In the genomic region with DNA sequence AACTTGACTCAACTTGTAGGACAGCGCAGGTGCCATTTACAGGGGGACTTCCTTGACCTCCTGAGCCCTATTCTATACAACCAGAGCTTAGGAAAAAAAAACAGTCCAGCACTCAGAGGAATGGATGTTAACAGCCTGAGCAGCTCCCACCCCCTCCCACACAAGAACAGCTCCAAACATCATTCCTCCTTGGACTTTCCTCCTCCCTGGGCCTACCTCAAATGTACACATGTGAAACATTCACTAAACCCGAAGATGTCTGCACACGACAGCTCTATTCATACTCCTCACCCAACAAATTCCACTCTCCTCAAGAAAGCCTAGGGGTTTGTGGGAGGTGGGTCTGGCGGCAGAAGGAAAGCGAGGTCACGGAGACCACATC, we compare ENCODE assay signal across 8 cellular contexts. TPM values are rescaled to one million over a fixed set of nuclear protein-coding genes. Genes with fewer than 3 reads are reported as not detected.
DNase-seq lines count a peak whose midpoint lies in the region; ATAC-seq, FAIRE-seq and TF ChIP-seq lines count a peak whose summit lies in the region.

No MANE protein-coding gene starts in this region.

- FAIRE-seq in small intestine (lab: Jason Lieb, UNC): no peak

- peak overlapping the region; percentile 90 for H2AFZ ChIP-seq in hepatocyte

- H3K9me3 ChIP-seq in hepatocyte (ENCODE audit: low read depth) (no peaks in the 10 kb centered on the region), small intestine (ENCODE audit: control insufficient read depth, low read depth) (no peaks in the 10 kb centered on the region)

- H3K4me2 ChIP-seq in hepatocyte: peak overlapping the region; percentile 91

- CTCF ChIA-PET in activated B cell treated with CpG ODN at 0.5 μM for 24 hours (lab: Charles Lee): interaction anchor here (1.7 to 3.4 kb wide), 3 partner anchors 10 to 61 kb away, joined by 12 to 35 read pairs (median 16); no protein-coding TSS in a partner anchor

- no peaks in the 10 kb centered on the region for H3K9me3 Mint-ChIP-seq in activated B cell treated with CpG ODN at 0.5 μM for 24 hours

- H3K4me3 Mint-ChIP-seq in activated B cell treated with CpG ODN at 0.5 μM for 24 hours: peak overlapping the region; percentile 85

- no peak for TF ChIP-seq CTCF in activated B cell treated with CpG ODN at 0.5 μM for 24 hours (IDR thresholded peaks at IDR 0.05)
- no peak for TF ChIP-seq CTCF in hepatocyte (IDR thresholded peaks at IDR 0.05; ENCODE audit: poor library complexity)

- peak; percentile 47 for DNase-seq in H7
- DNase-seq in activated B cell treated with CpG ODN at 0.5 μM for 24 hours: no peak
- DNase-seq in hepatocyte (ENCODE audit: low spot score): no peak
- DNase-seq in small intestine: no peak
- DNase-seq in GM19238 (ENCODE audit: insufficient read length, low spot score): no peak
- no peak for DNase-seq in EL
- DNase-seq in COLO668 (lab: John Stamatoyannopoulos, UW; ENCODE audit: unreplicated experiment): no peak
- no peak for DNase-seq in OCI-M2 (lab: John Stamatoyannopoulos, UW; ENCODE audit: unreplicated experiment)

- H3K27me3 ChIP-seq in H7 (ENCODE audit: control insufficient read depth, insufficient read depth, low read length) (no peaks in the 10 kb centered on the region), hepatocyte (no peaks in the 10 kb centered on the region), small intestine (ENCODE audit: control insufficient read depth in 2 of 2, insufficient read depth in 2 of 2, low read length in 2 of 2) (no peaks in the 10 kb centered on the region)

- H3K79me2 ChIP-seq in hepatocyte: peaks cover 42% of the 10 kb centered on the region

- H3K4me1 ChIP-seq in hepatocyte (ENCODE audit: insufficient read depth) (peaks cover 24% of the 10 kb centered on the region), small intestine (ENCODE audit: control insufficient read depth in 2 of 2, insufficient read depth in 1 of 2, low read depth in 1 of 2, low read length in 1 of 2) (peaks cover 2 to 6% of the 10 kb centered on the region in 2 donors)

- peaks cover 46% of the 10 kb centered on the region for H3K4me1 Mint-ChIP-seq in activated B cell treated with CpG ODN at 0.5 μM for 24 hours

- ATAC-seq in activated B cell treated with CpG ODN at 0.5 μM for 24 hours (ENCODE audit: low read depth): no peak

- POLR2A ChIA-PET in activated B cell treated with CpG ODN at 0.5 μM for 24 hours (lab: Charles Lee): interaction anchor here (0.5 to 2.4 kb wide), 14 partner anchors 10 to 402 kb away, joined by 3 to 24 read pairs (median 5); a partner anchor contains a TSS

- H3K27ac Mint-ChIP-seq in activated B cell treated with CpG ODN at 0.5 μM for 24 hours: peak overlapping the region; percentile 82

- H3K27ac ChIP-seq in hepatocyte: peak overlapping the region; percentile 73
- H3K27ac ChIP-seq in small intestine (ENCODE audit: low read depth in 1 of 2, low read length in 1 of 2): peak overlapping the region in 1 of 2 donors; percentile 87

- no peaks in the 10 kb centered on the region for H3K9me2 ChIP-seq in hepatocyte (replicated peaks; ENCODE audit: insufficient read depth)

- no peaks in the 10 kb centered on the region for H3K27me3 Mint-ChIP-seq in activated B cell treated with CpG ODN at 0.5 μM for 24 hours

- H3K4me3 ChIP-seq in H7 (ENCODE audit: insufficient read depth, low read depth, low read length): peak overlapping the region; percentile 95
- peak overlapping the region; percentile 75 for H3K4me3 ChIP-seq in hepatocyte
- H3K4me3 ChIP-seq in small intestine (ENCODE audit: low read depth in 1 of 2, low read length in 2 of 2): peak overlapping the region; percentile 18 to 68

- 22% methylated on average over 6 of the region's 6 CpGs for WGBS in hepatocyte (ENCODE audit: low lambda C conversion rate, missing lambda C conversion rate)
- WGBS in small intestine, 3 donors: 14 to 18% (median 16%) methylated on average over 6 of the region's 6 CpGs

- peaks cover 35% of the 10 kb centered on the region for H3K36me3 Mint-ChIP-seq in activated B cell treated with CpG ODN at 0.5 μM for 24 hours (ENCODE audit: low read depth)

- peaks cover 10% of the 10 kb centered on the region for H4K20me1 ChIP-seq in hepatocyte (ENCODE audit: insufficient read depth, poor library complexity, severe bottlenecking)

- H3K36me3 ChIP-seq in H7 (replicated peaks; ENCODE audit: control insufficient read depth, insufficient read depth, low read length): peaks cover 12% of the 10 kb centered on the region
- H3K36me3 ChIP-seq in hepatocyte (replicated peaks; ENCODE audit: insufficient read depth, low read depth): no peaks in the 10 kb centered on the region
- peaks cover 2 to 8% of the 10 kb centered on the region in 2 donors for H3K36me3 ChIP-seq in small intestine (ENCODE audit: control insufficient read depth in 2 of 2, insufficient read depth in 2 of 2, low read length in 2 of 2)

- intact Hi-C loops in activated B cell treated with CpG ODN at 0.5 μM for 24 hours (cut with micrococcal nuclease): loop anchor here (1.0 to 10.0 kb wide), 3 partner anchors 20 to 361 kb away; a partner anchor contains a TSS

RNA-seq across cellular contexts. Expression of a gene that starts 0.5 kb away (rescaled TPM):
- 13.4 and 18.5 TPM in 2 replicates for total RNA-seq in H7 (2014; rRNA removed; shearing (Covaris generic))
- total RNA-seq in activated B cell treated with CpG ODN at 0.5 μM for 24 hours: 10.5 and 14.6 TPM in 2 replicates
- total RNA-seq in hepatocyte: 4.5 and 4.9 TPM in 2 replicates
- 4.3 and 6.7 TPM in 2 replicates for polyA plus RNA-seq in hepatocyte
- 1 to 10 TPM; 1.1 to 4.8 (median 1.6) TPM for polyA plus RNA-seq in small intestine

RNA-seq across cellular contexts. Expression of a gene that starts 6.0 kb away (rescaled TPM):
- 222 and 264 TPM in 2 replicates for total RNA-seq in H7 (2014; rRNA removed; shearing (Covaris generic))
- total RNA-seq in activated B cell treated with CpG ODN at 0.5 μM for 24 hours: 216 and 296 TPM in 2 replicates
- 345 and 381 TPM in 2 replicates for total RNA-seq in hepatocyte
- 503 and 581 TPM in 2 replicates for polyA plus RNA-seq in hepatocyte
- polyA plus RNA-seq in small intestine: 100 to 1,000 TPM; 431 to 744 (median 617) TPM

RNA-seq across cellular contexts. Expression of a gene that starts 6.1 kb away (rescaled TPM):
- 51.4 and 59.1 TPM in 2 replicates for total RNA-seq in H7 (2014; rRNA removed; shearing (Covaris generic))
- 8.7 and 8.8 TPM in 2 replicates for total RNA-seq in activated B cell treated with CpG ODN at 0.5 μM for 24 hours
- total RNA-seq in hepatocyte: 28.1 and 30.4 TPM in 2 replicates
- polyA plus RNA-seq in hepatocyte: 30.8 and 32.0 TPM in 2 replicates
- 10 to 100 TPM; 11.1 to 22.6 (median 20.8) TPM for polyA plus RNA-seq in small intestine

RNA-seq across cellular contexts. Expression of a gene that starts 16.1 kb away (rescaled TPM):
- total RNA-seq in H7 (2014; rRNA removed; shearing (Covaris generic)): 46.5 and 65.7 TPM in 2 replicates
- total RNA-seq in activated B cell treated with CpG ODN at 0.5 μM for 24 hours: 3.5 and 5.4 TPM in 2 replicates
- 73.2 and 74.5 TPM in 2 replicates for total RNA-seq in hepatocyte
- polyA plus RNA-seq in hepatocyte: 71.3 and 79.0 TPM in 2 replicates
- 10 to 100 TPM; 56.5 to 61.7 (median 59.1) TPM for polyA plus RNA-seq in small intestine

RNA-seq across cellular contexts. Expression of a gene that starts 57.9 kb away (rescaled TPM):
- total RNA-seq in H7 (2014; rRNA removed; shearing (Covaris generic)): 195 and 200 TPM in 2 replicates
- 95.7 and 108 TPM in 2 replicates for total RNA-seq in activated B cell treated with CpG ODN at 0.5 μM for 24 hours
- 172 and 192 TPM in 2 replicates for total RNA-seq in hepatocyte
- polyA plus RNA-seq in hepatocyte: 369 TPM in 2 replicates
- polyA plus RNA-seq in small intestine: 100 to 1,000 TPM in 1 of 3 donors, 10 to 100 TPM in 2; 68.2 to 135 (median 77.8) TPM

Comparison
In these comparisons a context has a peak if more than half of its experiments do, and no peak if none do; other contexts are left out.
1. H3K4me3 ChIP-seq: peak in every context shown above with its lines; median percentile 95 in H7; 75 in hepatocyte; 43 in small intestine.